ENCODE assay signal across 24 cellular contexts in the genomic region with DNA sequence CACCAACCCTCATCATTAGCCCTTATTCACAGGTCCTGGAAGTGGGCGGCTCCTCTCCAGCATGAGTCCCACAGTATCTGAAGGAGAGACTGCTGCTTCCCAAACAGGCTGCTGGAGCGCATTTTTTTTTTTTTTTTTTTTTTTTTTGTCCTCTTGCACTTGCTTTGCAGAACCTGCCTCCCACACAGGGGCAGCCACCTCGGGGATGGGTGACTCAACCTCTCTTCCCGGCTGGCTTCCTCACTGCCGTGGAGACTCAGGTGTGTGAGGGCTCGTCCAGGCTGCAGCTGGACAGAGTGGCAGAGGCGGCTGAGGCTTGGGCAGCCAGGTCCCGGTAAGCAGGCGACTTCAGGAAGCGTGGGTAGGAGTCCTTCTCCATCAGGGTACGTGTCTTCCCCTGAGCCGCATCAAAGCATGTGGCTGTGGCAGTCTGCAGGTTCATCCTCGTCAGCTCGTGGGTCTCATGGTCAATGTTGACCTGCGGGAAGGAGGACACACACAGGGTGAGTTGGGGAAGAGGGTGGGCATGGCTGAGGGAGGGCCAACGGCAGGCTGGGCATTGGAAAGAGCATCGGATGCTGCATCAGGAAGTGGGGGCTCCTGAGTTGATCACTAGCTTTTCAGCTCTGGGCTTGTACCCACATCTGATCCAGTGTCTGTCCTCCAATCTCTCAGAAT. TPM values are rescaled to one million over a fixed set of nuclear protein-coding genes. Genes with fewer than 3 reads are reported as not detected.
DNase-seq lines count a peak whose midpoint lies in the region; FAIRE-seq and TF ChIP-seq lines count a peak whose summit lies in the region.
"Had no signal": no experiment of that assay in that cellular context is flagged by ENCODE, and none has a peak within 500 bp of the region (broad histone marks: within the 10 kb centered on the region; RNA-seq: fewer than 3 reads in every experiment).

No MANE protein-coding gene starts in this region.

- H3K27me3 Mint-ChIP-seq in activated naive CD8-positive, alpha-beta T cell treated with anti-CD3 and anti-CD28 coated beads for 36 hours, result peaks cover 1% of the 10 kb centered on the region
- H3K27me3 Mint-ChIP-seq: IgD-negative memory B cell had no signal

- no peak overlapping the region for H3K9ac ChIP-seq in trophoblast cell (ENCODE audit: low read length)

- no peak overlapping the region for H2BK12ac ChIP-seq in trophoblast cell (ENCODE audit: low read length)

- H3K27me3 ChIP-seq in trophoblast cell (ENCODE audit: insufficient read depth, low read length), result no peaks in the 10 kb centered on the region
- H3K27me3 ChIP-seq: esophagus muscularis mucosa, SJCRH30, uterus had no signal

- H3K23ac ChIP-seq in trophoblast cell (ENCODE audit: low read length), result no peak overlapping the region

- FAIRE-seq in HTR-8/SVneo (lab: Jason Lieb, UNC), result no peak
- FAIRE-seq: A204.1, frontal cortex, RCC 7860, TTC549 had no signal

- H2AFZ ChIP-seq in trophoblast cell (ENCODE audit: insufficient read depth, low read length, poor library complexity), result no peak overlapping the region

- H2BK120ac ChIP-seq in trophoblast cell (ENCODE audit: insufficient read depth, low read length, poor library complexity), result no peak overlapping the region

- peaks cover 19% of the 10 kb centered on the region for H3K79me2 ChIP-seq in trophoblast cell (ENCODE audit: control insufficient read depth, insufficient read depth, low read length, poor library complexity)

- H3K18ac ChIP-seq in trophoblast cell (ENCODE audit: low read length), result no peak overlapping the region

- H3K79me1 ChIP-seq in trophoblast cell (ENCODE audit: low read length), result peaks cover 21% of the 10 kb centered on the region

- peaks cover 25% of the 10 kb centered on the region in 2 experiments for H3K4me1 ChIP-seq in trophoblast cell (ENCODE audit: control insufficient read depth in 1 of 2, insufficient read depth in 2 of 2, low read length in 2 of 2)

- H3K9me3 Mint-ChIP-seq in activated naive CD8-positive, alpha-beta T cell treated with anti-CD3 and anti-CD28 coated beads for 36 hours, result no peaks in the 10 kb centered on the region
- H3K9me3 Mint-ChIP-seq: IgD-negative memory B cell; naive thymus-derived CD8-positive, alpha-beta T cell had no signal

- peak overlapping the region; percentile 33 for H3K4me3 ChIP-seq in trophoblast cell (ENCODE audit: low read depth, low read length)
- H3K4me3 ChIP-seq: esophagus muscularis mucosa, uterus had no signal

- no peak overlapping the region for H2BK5ac ChIP-seq in trophoblast cell (ENCODE audit: low read depth, low read length, poor library complexity)

- no peak overlapping the region for H4K91ac ChIP-seq in trophoblast cell (ENCODE audit: low read depth, low read length)

- H3K4ac ChIP-seq in trophoblast cell (ENCODE audit: low read depth, low read length), result no peak overlapping the region

- WGBS in trophoblast cell (ENCODE audit: extremely low coverage, insufficient coverage, insufficient read length), result no CpG with 5 or more reads among the region's 17 CpGs

- peaks cover 3% of the 10 kb centered on the region for H3K9me3 ChIP-seq in trophoblast cell (ENCODE audit: insufficient read depth, low read depth, low read length)
- H3K9me3 ChIP-seq: esophagus muscularis mucosa, SJCRH30, uterus had no signal

- no peak overlapping the region for H4K8ac ChIP-seq in trophoblast cell (ENCODE audit: low read depth, low read length)

- H3K4me1 Mint-ChIP-seq in activated naive CD8-positive, alpha-beta T cell treated with anti-CD3 and anti-CD28 coated beads for 36 hours, result peaks cover 20% of the 10 kb centered on the region

- H3K27ac Mint-ChIP-seq in activated naive CD8-positive, alpha-beta T cell treated with anti-CD3 and anti-CD28 coated beads for 36 hours, result no peak overlapping the region
- H3K27ac Mint-ChIP-seq: activated CD8-positive, alpha-beta memory T cell treated with anti-CD3 and anti-CD28 coated beads, Interleukin-2, amount 10 ng/mL, durations not matched to agents 7 days and 5 days; IgD-negative memory B cell had no signal

- no peak overlapping the region for H4K12ac ChIP-seq in trophoblast cell (ENCODE audit: low read depth, low read length)

- H3K14ac ChIP-seq in trophoblast cell (ENCODE audit: low read length), result no peak overlapping the region

- peak overlapping the region; percentile 44 for H3K4me3 Mint-ChIP-seq in activated naive CD8-positive, alpha-beta T cell treated with anti-CD3 and anti-CD28 coated beads for 36 hours
- H3K4me3 Mint-ChIP-seq: activated CD8-positive, alpha-beta memory T cell treated with anti-CD3 and anti-CD28 coated beads, Interleukin-2, amount 10 ng/mL, durations not matched to agents 7 days and 5 days; IgD-negative memory B cell; naive thymus-derived CD8-positive, alpha-beta T cell had no signal

- peak; percentile 19 for TF ChIP-seq POLR2A in GM18526 (IDR thresholded peaks at IDR 0.05; ENCODE audit: extremely low read depth, insufficient read length)

- H3K36me3 ChIP-seq in trophoblast cell (ENCODE audit: control insufficient read depth in 1 of 2, insufficient read depth in 2 of 2, low read length in 2 of 2), result peaks cover 27 to 33% of the 10 kb centered on the region in 2 experiments
- H3K36me3 ChIP-seq: uterus had no signal

- peak overlapping the region; percentile 10 for H3K27ac ChIP-seq in trophoblast cell (ENCODE audit: low read depth, low read length)
- H3K27ac ChIP-seq: esophagus muscularis mucosa, SJCRH30, uterus had no signal

- H3K4me2 ChIP-seq in trophoblast cell (ENCODE audit: low read length), result no peak overlapping the region

- peaks cover 15% of the 10 kb centered on the region for H3K36me3 Mint-ChIP-seq in activated naive CD8-positive, alpha-beta T cell treated with anti-CD3 and anti-CD28 coated beads for 36 hours
- H3K36me3 Mint-ChIP-seq: IgD-negative memory B cell; naive thymus-derived CD8-positive, alpha-beta T cell had no signal

- peak; percentile 56 for DNase-seq in activated CD8-positive, alpha-beta memory T cell treated with anti-CD3 and anti-CD28 coated beads for 24 hours
- DNase-seq in activated CD8-positive, alpha-beta memory T cell treated with anti-CD3 and anti-CD28 coated beads, Interleukin-2, amount 50 U/mL, for 48 hours, result no peak
- no peak for DNase-seq in activated naive CD8-positive, alpha-beta T cell treated with anti-CD3 and anti-CD28 coated beads for 36 hours
- no peak for DNase-seq in trophoblast cell
- DNase-seq in H4 (ENCODE audit: low spot score), result no peak
- no peak for DNase-seq in HTR-8/SVneo (ENCODE audit: insufficient read length, low spot score)
- no peak for DNase-seq in activated CD4-positive, alpha-beta T cell treated with anti-CD3 and anti-CD28 coated beads, Interleukin-2, amount 50 U/mL, for 1 hour
- DNase-seq: activated CD4-positive, CD25-positive, alpha-beta regulatory T cell treated with anti-CD3 and anti-CD28 coated beads, Interleukin-2, amount 50 U/mL, for 72 hours; activated CD8-positive, alpha-beta memory T cell treated with anti-CD3 and anti-CD28 coated beads, Interleukin-2, amount 10 ng/mL, durations not matched to agents 7 days and 5 days; activated effector memory CD4-positive, alpha-beta T cell treated with Interleukin-2 at 50 U/mL for 16 hours; COR-L47; effector memory CD4-positive, alpha-beta T cell; hippocampal formation; midbrain; naive thymus-derived CD8-positive, alpha-beta T cell; SJCRH30; uterus had no signal

- H2AK5ac ChIP-seq in trophoblast cell (ENCODE audit: low read length), result no peak overlapping the region

RNA-seq across cellular contexts. Expression of gene RGS16, which starts 4.0 kb away (rescaled TPM):
- 10 to 100 TPM; 68.1 to 70.7 TPM for total RNA-seq in activated naive CD8-positive, alpha-beta T cell treated with anti-CD3 and anti-CD28 coated beads for 36 hours
- 138 and 141 TPM in 2 replicates for polyA plus RNA-seq in trophoblast cell (2013)
- 0.04 TPM in 1 of 2 replicates, not detected in the other for total RNA-seq in H4 (2014; rRNA removed; shearing (Covaris generic))
- polyA plus RNA-seq: naive thymus-derived CD8-positive, alpha-beta T cell had no signal

RNA-seq across cellular contexts. Expression of gene RNASEL, which starts 11.1 kb away (rescaled TPM):
- 1 to 10 TPM; 4.1 to 4.3 TPM for total RNA-seq in activated naive CD8-positive, alpha-beta T cell treated with anti-CD3 and anti-CD28 coated beads for 36 hours
- 1.2 and 1.4 TPM in 2 replicates for polyA plus RNA-seq in trophoblast cell (2013)
- 12.2 and 12.6 TPM in 2 replicates for total RNA-seq in H4 (2014; rRNA removed; shearing (Covaris generic))

Comparison
In these comparisons a context has a peak if more than half of its experiments do, and no peak if none do; other contexts are left out.
1. RNA of gene RGS16, which starts 4.0 kb away (total RNA-seq): 68.1 to 70.7 TPM in activated naive CD8-positive, alpha-beta T cell treated with anti-CD3 and anti-CD28 coated beads for 36 hours; 0.04 TPM in H4; every median in the first group is over 10 times any median in the second.